22 cellular contexts compared by ENCODE assay signal in genomic region chr19:45958763-45959516, GRCh38. TPM values are rescaled to one million over a fixed set of nuclear protein-coding genes. Genes with fewer than 3 reads are reported as not detected.
DNase-seq lines count a peak whose midpoint lies in the region; FAIRE-seq and TF ChIP-seq lines count a peak whose summit lies in the region.
"Had no signal": no experiment of that assay in that cellular context is flagged by ENCODE, and none has a peak within 500 bp of the region (broad histone marks: within the 10 kb centered on the region; RNA-seq: fewer than 3 reads in every experiment).

No MANE protein-coding gene starts in this region.

- no peak for TF ChIP-seq RAD21 in H1 (IDR thresholded peaks at IDR 0.05 in 1 of 2, conservative IDR thresholded peaks at IDR 0.05 in 1 of 2; ENCODE audit: low read depth in 2 of 2, low read length in 2 of 2)

- H3K4ac ChIP-seq in H1 (replicated peaks; ENCODE audit: insufficient read length, low read depth, low read length): no peak overlapping the region

- CTCF ChIA-PET in H1 (lab: Charles Lee; ENCODE audit: partially characterized antibody): interaction anchor here (0.7 to 0.9 kb wide), 4 partner anchors 27 to 931 kb away, joined by 3 to 5 read pairs (median 4); no protein-coding TSS in a partner anchor

- no peak overlapping the region for H2BK20ac ChIP-seq in H1 (ENCODE audit: low read length)

- no peak overlapping the region for H4K5ac ChIP-seq in H1 (ENCODE audit: insufficient read length, low read depth, low read length)

- no peaks in the 10 kb centered on the region for H3K79me1 ChIP-seq in H1 (ENCODE audit: low read depth, low read length)

- H3K4me1 ChIP-seq in H1 (replicated peaks in 1 of 4; ENCODE audit: control insufficient read depth in 3 of 4, insufficient read depth in 4 of 4, low read length in 3 of 4): peaks cover 0 to 11% (median 2%) of the 10 kb centered on the region in 4 experiments; a peak in 5 of 7 replicates

- no peak overlapping the region for H3K4me2 ChIP-seq in H1 (ENCODE audit: insufficient read depth in 1 of 2, low read depth in 2 of 2, low read length in 2 of 2)

- 87% methylated on average over 12 of the region's 12 CpGs; no CpG with 5 or more reads in 1 of the 2 experiments for WGBS in H1 (ENCODE audit: extremely low coverage in 1 of 2, insufficient coverage in 1 of 2, insufficient read length in 1 of 2, insufficient replicate concordance in 2 of 2, low coverage in 1 of 2, low lambda C conversion rate in 2 of 2, missing lambda C conversion rate in 1 of 2), 2 experiments

- H2AFZ ChIP-seq in H1 (ENCODE audit: low read length): no peak overlapping the region

- H2BK15ac ChIP-seq in H1 (ENCODE audit: low read length): no peak overlapping the region

- POLR2A ChIA-PET in H1 (lab: Charles Lee; ENCODE audit: partially characterized antibody): interaction anchor here (1.0 to 2.4 kb wide), 2 partner anchors 9 to 12 kb away, joined by 3 to 8 read pairs; no protein-coding TSS in a partner anchor

- no peak overlapping the region for H3K18ac ChIP-seq in H1 (ENCODE audit: extremely low read depth, low read length)

- no peak overlapping the region for H4K8ac ChIP-seq in H1 (ENCODE audit: extremely low read depth, insufficient read depth, low read length)

- H2BK12ac ChIP-seq in H1 (ENCODE audit: low read depth, low read length): no peak overlapping the region

- FAIRE-seq in RCC 7860 (lab: Jason Lieb, UNC): no peak
- FAIRE-seq in H1 (lab: Jason Lieb, UNC): no peak

- H3K9ac ChIP-seq in H1 (replicated peaks in 1 of 4; ENCODE audit: extremely low read depth in 1 of 4, low read depth in 3 of 4, low read length in 3 of 4): no peak overlapping the region

- DNase-seq in A172 (ENCODE audit: low spot score): peak; percentile 7
- DNase-seq in RCC 7860 (ENCODE audit: low spot score): peak; percentile 18
- DNase-seq in H1 (ENCODE audit: low read depth in 1 of 2, low spot score in 2 of 2): no peak
- peak; percentile 65 to 83 for DNase-seq in lung microvascular endothelial cell (ENCODE audit: low read depth in 2 of 2)
- no peak for DNase-seq in T-helper 1 cell
- no peak for DNase-seq in amniotic stem cell (lab: John Stamatoyannopoulos, UW)
- DNase-seq in SKM-1 (lab: John Stamatoyannopoulos, UW; ENCODE audit: unreplicated experiment): no peak
- no peak for DNase-seq in stimulated activated CD4-positive, alpha-beta T cell treated with anti-CD3 and anti-CD28 coated beads, Interleukin-4, amount 100 ng/mL, for 4 hours
- DNase-seq: activated CD4-positive, alpha-beta T cell treated with anti-CD3 and anti-CD28 coated beads, Interleukin-2, amount 50 U/mL, for 1 hour; activated CD8-positive, alpha-beta memory T cell treated with anti-CD3 and anti-CD28 coated beads, Interleukin-2, amount 50 U/mL, for 48 hours; activated effector memory CD4-positive, alpha-beta T cell treated with Interleukin-2 at 50 U/mL for 16 hours; central memory CD4-positive, alpha-beta T cell; effector CD8-positive, alpha-beta T cell; esophagus squamous epithelium; naive B cell; NCI-H2029; NCI-H446 treated with DMSO at 0.1 percent for 48 hours; ovary; stimulated activated CD4-positive, alpha-beta T cell treated with anti-CD3 and anti-CD28 coated beads, Interleukin-2, amount 100 ng/mL, for 24 hours had no signal

- H3K27me3 ChIP-seq in H1 (replicated peaks in 1 of 4; ENCODE audit: control insufficient read depth in 3 of 4, extremely low read depth in 1 of 4, insufficient read depth in 3 of 4, low read length in 3 of 4): peaks cover 0 to 2% (median 0%) of the 10 kb centered on the region in 4 experiments; a peak in 1 of 7 replicates
- H3K27me3 ChIP-seq: ovary had no signal

- TF ChIP-seq POLR2A in H1 (IDR thresholded peaks at IDR 0.05; ENCODE audit: control extremely low read depth in 1 of 2, low read depth in 2 of 2, low read length in 2 of 2): no peak

- TF ChIP-seq CTCF in H1 (IDR thresholded peaks at IDR 0.05; ENCODE audit: control extremely low read depth in 1 of 3, insufficient read depth in 1 of 3, low read depth in 1 of 3, low read length in 3 of 3): no peak

- no peak overlapping the region for H3K56ac ChIP-seq in H1 (replicated peaks; ENCODE audit: insufficient read length, low read depth, low read length)

- H3K9me3 ChIP-seq in H1 (ENCODE audit: insufficient read depth in 2 of 2, low read depth in 1 of 2, low read length in 1 of 2): no peaks in the 10 kb centered on the region
- H3K9me3 ChIP-seq: esophagus squamous epithelium had no signal

- no peak overlapping the region for H3K23ac ChIP-seq in H1 (ENCODE audit: insufficient read length)

- H3K27ac ChIP-seq in H1 (ENCODE audit: low read depth, low read length): no peak overlapping the region
- H3K27ac ChIP-seq: C4-2B, ovary had no signal

- H3K14ac ChIP-seq in H1 (ENCODE audit: insufficient read length): no peak overlapping the region

- no peak for TF ChIP-seq EP300 in H1 (IDR thresholded peaks at IDR 0.05; ENCODE audit: borderline replicate concordance in 1 of 2, low read depth in 2 of 2, low read length in 2 of 2)

- peak overlapping the region; percentile 99 for H2AK5ac ChIP-seq in H1 (ENCODE audit: low read depth, low read length)

- no peaks in the 10 kb centered on the region for H3K79me2 ChIP-seq in H1 (ENCODE audit: control insufficient read depth in 1 of 2, insufficient read depth in 2 of 2, low read length in 2 of 2)

- H4K91ac ChIP-seq in H1 (replicated peaks; ENCODE audit: insufficient read length, low read length): no peak overlapping the region

- H3K4me3 ChIP-seq in H1 (ENCODE audit: extremely low read depth in 1 of 4, insufficient read depth in 2 of 4, low read depth in 3 of 4, low read length in 4 of 4): no peak overlapping the region
- H3K4me3 ChIP-seq: esophagus squamous epithelium, ovary had no signal

- H2BK5ac ChIP-seq in H1 (ENCODE audit: low read depth, low read length): peak overlapping the region; percentile 49; the same call in 1 of the 2 replicates

- H3K23me2 ChIP-seq in H1 (ENCODE audit: low read depth, low read length): peaks cover 6% of the 10 kb centered on the region; the same call in 1 of the 2 replicates

- H3K36me3 ChIP-seq in H1 (ENCODE audit: control insufficient read depth in 2 of 4, insufficient read depth in 4 of 4, low read length in 3 of 4): peaks cover 0 to 10% (median 3%) of the 10 kb centered on the region in 4 experiments; a peak in 3 of 8 replicates
- H3K36me3 ChIP-seq: esophagus squamous epithelium, ovary had no signal

- peaks cover 2 to 4% of the 10 kb centered on the region in 2 experiments for H4K20me1 ChIP-seq in H1 (replicated peaks in 1 of 2; ENCODE audit: control insufficient read depth in 1 of 2, insufficient read depth in 2 of 2, low read length in 2 of 2)

- H2BK120ac ChIP-seq in H1 (replicated peaks; ENCODE audit: low read depth, low read length): no peak overlapping the region

TF ChIP-seq in H1, 55 proteins besides CTCF, POLR2A, EP300 and RAD21 (continues in another document):
- no peak for TF ChIP-seq TAF1 (IDR thresholded peaks at IDR 0.05; ENCODE audit: low read depth, low read length)

RNA-seq across cellular contexts. Expression of gene NOVA2, which starts 14.7 kb away (rescaled TPM):
- total RNA-seq in A172 (2014; rRNA removed; shearing (Covaris generic)): 0.17 and 0.53 TPM in 2 replicates
- 22.7 and 24.6 TPM in 2 replicates for total RNA-seq in H1 (2021; fragmentation: NEBNext Ultra II Directional; extraction: Animal tissue kit (Norgen Biotek cat#: 25700))
- polyA plus RNA-seq in H1 (2011; rRNA removed): 3.2 and 4.5 TPM in 2 replicates
- polyA plus RNA-seq in H1 (2011; cell fraction: cytosol; rRNA removed): 2.7 TPM
- 4.4 TPM for polyA plus RNA-seq in H1 (2011; cell fraction: nucleus; rRNA removed)
- polyA plus RNA-seq in H1 (2012, experiment 1 of 2): 11.1 to 12.7 TPM (median 11.8 TPM) in 4 replicates
- 10.4 TPM for polyA plus RNA-seq in H1 (2012, experiment 2 of 2)
- polyA plus RNA-seq in H1 (2013, experiment 1 of 2): 8.0 TPM
- 7.7 TPM for polyA plus RNA-seq in H1 (2013, experiment 2 of 2)
- 6.2 and 7.1 TPM in 2 replicates for polyA minus RNA-seq in H1 (2011; rRNA and poly(A)+ RNA removed)
- polyA minus RNA-seq in H1 (2011; cell fraction: cytosol; rRNA and poly(A)+ RNA removed): 10.1 TPM
- polyA minus RNA-seq in H1 (2011; cell fraction: nucleus; rRNA and poly(A)+ RNA removed): 4.7 TPM
- total RNA-seq in lung microvascular endothelial cell: 3.7 and 6.2 TPM in 2 replicates

RNA-seq across cellular contexts. Expression of gene CCDC61, which starts 36.3 kb away (rescaled TPM):
- total RNA-seq in A172 (2014; rRNA removed; shearing (Covaris generic)): 2.4 and 3.1 TPM in 2 replicates
- total RNA-seq in H1 (2021; fragmentation: NEBNext Ultra II Directional; extraction: Animal tissue kit (Norgen Biotek cat#: 25700)): 16.1 and 17.4 TPM in 2 replicates
- 7.8 and 11.5 TPM in 2 replicates for polyA plus RNA-seq in H1 (2011; rRNA removed)
- polyA plus RNA-seq in H1 (2011; cell fraction: cytosol; rRNA removed): 10.1 TPM
- 28.3 TPM for polyA plus RNA-seq in H1 (2011; cell fraction: nucleus; rRNA removed)
- 8.6 to 11.4 TPM (median 10.5 TPM) in 4 replicates for polyA plus RNA-seq in H1 (2012, experiment 1 of 2)
- polyA plus RNA-seq in H1 (2012, experiment 2 of 2): 7.5 TPM
- 7.2 TPM for polyA plus RNA-seq in H1 (2013, experiment 1 of 2)
- polyA plus RNA-seq in H1 (2013, experiment 2 of 2): 7.1 TPM
- 4.9 and 6.1 TPM in 2 replicates for polyA minus RNA-seq in H1 (2011; rRNA and poly(A)+ RNA removed)
- 11.1 TPM for polyA minus RNA-seq in H1 (2011; cell fraction: cytosol; rRNA and poly(A)+ RNA removed)
- 36.0 TPM for polyA minus RNA-seq in H1 (2011; cell fraction: nucleus; rRNA and poly(A)+ RNA removed)
- 3.3 and 6.0 TPM in 2 replicates for total RNA-seq in lung microvascular endothelial cell

RNA-seq across cellular contexts. Expression of gene NANOS2, which starts 44.4 kb away (rescaled TPM):
- not detected in 2 replicates for total RNA-seq in A172 (2014; rRNA removed; shearing (Covaris generic))
- not detected in 2 replicates for total RNA-seq in H1 (2021; fragmentation: NEBNext Ultra II Directional; extraction: Animal tissue kit (Norgen Biotek cat#: 25700))
- polyA plus RNA-seq in H1 (2011; rRNA removed): 0.20 and 0.24 TPM in 2 replicates
- 0.09 TPM for polyA plus RNA-seq in H1 (2011; cell fraction: cytosol; rRNA removed)
- polyA plus RNA-seq in H1 (2011; cell fraction: nucleus; rRNA removed): 0.56 TPM
- 0.13 to 0.17 TPM in 2 of 4 replicates, not detected in the others for polyA plus RNA-seq in H1 (2012, experiment 1 of 2)
- polyA plus RNA-seq in H1 (2012, experiment 2 of 2): not detected
- 0.10 TPM for polyA plus RNA-seq in H1 (2013, experiment 1 of 2)
- 0.06 TPM for polyA plus RNA-seq in H1 (2013, experiment 2 of 2)
- polyA minus RNA-seq in H1 (2011; rRNA and poly(A)+ RNA removed): not detected in 2 replicates
- polyA minus RNA-seq in H1 (2011; cell fraction: cytosol; rRNA and poly(A)+ RNA removed): not detected
- polyA minus RNA-seq in H1 (2011; cell fraction: nucleus; rRNA and poly(A)+ RNA removed): not detected
- not detected in 2 replicates for total RNA-seq in lung microvascular endothelial cell
- total RNA-seq: esophagus squamous epithelium, ovary, ureter had no signal
- polyA plus RNA-seq: adipose tissue, ovary had no signal

RNA-seq across cellular contexts. Expression of gene MYPOP, which starts 56.5 kb away (rescaled TPM):
- 0.48 and 1.1 TPM in 2 replicates for total RNA-seq in A172 (2014; rRNA removed; shearing (Covaris generic))
- total RNA-seq in H1 (2021; fragmentation: NEBNext Ultra II Directional; extraction: Animal tissue kit (Norgen Biotek cat#: 25700)): 11.1 and 12.6 TPM in 2 replicates
- polyA plus RNA-seq in H1 (2011; rRNA removed): 3.2 and 5.8 TPM in 2 replicates
- 2.2 TPM for polyA plus RNA-seq in H1 (2011; cell fraction: cytosol; rRNA removed)
- polyA plus RNA-seq in H1 (2011; cell fraction: nucleus; rRNA removed): 6.4 TPM
- polyA plus RNA-seq in H1 (2012, experiment 1 of 2): 7.3 to 9.2 TPM (median 8.6 TPM) in 4 replicates
- polyA plus RNA-seq in H1 (2012, experiment 2 of 2): 5.3 TPM
- 10.5 TPM for polyA plus RNA-seq in H1 (2013, experiment 1 of 2)
- polyA plus RNA-seq in H1 (2013, experiment 2 of 2): 10.1 TPM
- polyA minus RNA-seq in H1 (2011; rRNA and poly(A)+ RNA removed): 0.54 and 0.79 TPM in 2 replicates
- 2.7 TPM for polyA minus RNA-seq in H1 (2011; cell fraction: cytosol; rRNA and poly(A)+ RNA removed)
- 1.6 TPM for polyA minus RNA-seq in H1 (2011; cell fraction: nucleus; rRNA and poly(A)+ RNA removed)
- total RNA-seq in lung microvascular endothelial cell: 0.87 and 1.2 TPM in 2 replicates

Comparison
In these comparisons a context has a peak if more than half of its experiments do, and no peak if none do; other contexts are left out.
1. DNase-seq: peak in A172 (single experiment), RCC 7860 (single experiment) and lung microvascular endothelial cell (2 of 2); none in H1 (0 of 2), T-helper 1 cell (0 of 5), amniotic stem cell (single experiment), SKM-1 (single experiment) and stimulated activated CD4-positive, alpha-beta T cell treated with anti-CD3 and anti-CD28 coated beads, Interleukin-4, amount 100 ng/mL, for 4 hours (0 of 2).